9 cellular contexts compared by ENCODE assay signal in the genomic region with DNA sequence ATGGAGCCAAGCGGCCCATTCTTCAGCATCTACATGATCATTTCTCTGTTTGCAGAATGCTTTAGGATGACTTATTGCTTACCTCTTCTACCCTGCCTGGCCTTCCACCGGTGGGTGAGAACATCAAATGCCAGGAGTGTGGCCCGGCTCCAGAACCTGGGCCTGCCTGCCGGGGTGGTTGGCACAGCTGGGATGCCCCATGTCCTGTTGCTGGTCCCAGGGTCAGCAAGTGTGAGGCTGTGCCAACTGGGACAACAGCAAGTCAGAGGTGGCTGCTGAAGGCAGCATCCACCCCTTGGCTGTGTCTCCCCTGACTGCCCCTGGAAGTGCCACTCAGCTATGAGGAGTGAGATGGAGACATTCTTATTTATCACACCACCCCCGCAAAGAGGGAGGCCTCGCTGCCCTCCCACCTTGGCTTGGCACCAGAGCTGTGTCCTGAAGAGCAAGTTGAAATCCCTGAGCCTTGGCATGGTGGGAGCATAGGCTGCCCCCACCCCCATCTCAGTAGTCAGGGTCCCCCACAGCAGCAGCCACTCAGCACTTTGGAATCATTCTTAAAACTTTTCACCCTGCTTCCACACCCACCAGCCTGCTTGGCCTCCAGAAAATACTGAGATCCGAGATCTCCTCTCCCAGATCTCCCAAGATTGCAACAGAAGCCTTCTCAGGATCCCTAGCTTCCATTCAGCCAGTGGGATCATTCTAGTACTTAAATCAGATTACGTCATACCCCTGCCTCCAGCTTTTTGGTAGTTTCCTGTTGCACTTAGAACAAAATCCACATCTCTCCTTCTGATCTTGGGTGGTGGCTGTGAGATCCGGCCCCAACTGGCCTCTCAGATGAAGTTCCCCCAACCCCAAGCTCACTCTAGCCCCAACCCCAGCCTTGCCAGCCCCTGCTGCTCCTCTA.
DNase-seq lines count a peak whose midpoint lies in the region; ATAC-seq and TF ChIP-seq lines count a peak whose summit lies in the region.
"Had no signal": no experiment of that assay in that cellular context is flagged by ENCODE, and none has a peak within 500 bp of the region (broad histone marks: within the 10 kb centered on the region; RNA-seq: fewer than 3 reads in every experiment).

No MANE protein-coding gene starts in this region.

- ATAC-seq in HG02610 (IDR thresholded peaks at IDR 0.05; ENCODE audit: unreplicated experiment) (no peak), HG02973 (IDR thresholded peaks at IDR 0.05; ENCODE audit: unreplicated experiment) (no peak)

- H3K9me3 ChIP-seq in KOPT-K1 (ENCODE audit: insufficient read depth, low read length, poor library complexity, severe bottlenecking): no peaks in the 10 kb centered on the region

- H3K36me3 ChIP-seq in KOPT-K1 (ENCODE audit: insufficient read depth, low read length): peaks cover 31% of the 10 kb centered on the region

- TF ChIP-seq CTCF in AG09309 (IDR thresholded peaks at IDR 0.05; ENCODE audit: control insufficient read depth, insufficient read depth, low read depth, low read length, missing control alignments) (no peak), cardiac fibroblast (IDR thresholded peaks at IDR 0.05; ENCODE audit: low read depth, low read length) (no peak)

- DNase-seq in AG09309 (ENCODE audit: low read depth) (peak; percentile 39), cardiac fibroblast (ENCODE audit: low read depth in 2 of 2) (peak; percentile 71 to 74), mesenteric fat pad (ENCODE audit: low spot score) (peak; percentile 53), foreskin melanocyte (no peak), NCI-H2171 treated with DMSO at 0.1 percent for 48 hours (lab: John Stamatoyannopoulos, UW) (no peak)
- DNase-seq: SHP77 had no signal

- peak overlapping the region; percentile 64 for H3K27ac ChIP-seq in KOPT-K1 (ENCODE audit: low read depth, low read length, poor library complexity, severe bottlenecking)

- no peak overlapping the region for H3K4me3 ChIP-seq in AG09309 (ENCODE audit: control insufficient read depth, low read depth, low read length)
- H3K4me3 ChIP-seq in cardiac fibroblast (replicated peaks in 1 of 2; ENCODE audit: low read depth in 2 of 2, low read length in 2 of 2): no peak overlapping the region

Comparison
In these comparisons a context has a peak if more than half of its experiments do, and no peak if none do; other contexts are left out.
1. DNase-seq: peak in AG09309 (single experiment), cardiac fibroblast (2 of 2) and mesenteric fat pad (single experiment); none in foreskin melanocyte (single experiment) and NCI-H2171 treated with DMSO at 0.1 percent for 48 hours (single experiment).